11 cellular contexts compared by ENCODE assay signal in the genomic region with DNA sequence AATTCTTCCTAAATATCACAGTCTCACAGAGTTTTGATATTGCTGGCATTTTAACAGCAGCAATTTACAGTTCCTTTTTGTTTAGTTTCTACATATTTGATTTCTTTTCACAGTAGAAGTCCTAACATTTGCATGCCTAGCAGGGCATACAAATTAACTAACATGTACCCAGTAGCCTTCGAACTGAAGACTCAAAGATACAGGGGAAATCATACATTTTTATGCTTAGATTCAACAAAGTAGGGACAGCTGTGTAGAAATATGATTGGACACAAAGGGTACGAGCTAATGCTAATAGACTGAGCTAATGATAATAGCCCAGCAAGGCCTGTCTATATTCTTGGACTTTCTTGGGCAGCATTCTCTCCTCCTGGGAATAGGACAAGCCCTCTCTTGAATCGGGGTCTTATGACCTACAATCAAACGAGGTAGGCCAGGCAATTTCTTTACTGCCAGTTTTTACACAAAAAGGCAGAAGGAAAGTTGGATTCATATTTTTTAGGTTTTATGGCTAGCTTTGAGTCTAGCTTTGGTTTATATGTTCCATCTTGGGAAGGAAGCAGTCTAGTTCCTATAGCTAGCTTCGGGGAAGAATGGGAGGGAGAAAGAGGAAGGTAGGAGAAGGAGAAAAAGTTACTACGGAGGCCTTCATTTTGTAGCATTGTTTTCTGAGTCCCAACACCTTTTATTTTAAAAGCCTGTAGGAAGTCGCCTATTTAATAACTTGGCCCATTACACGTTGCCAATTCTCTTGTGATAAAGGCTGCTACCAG.
DNase-seq lines count a peak whose midpoint lies in the region; ATAC-seq and TF ChIP-seq lines count a peak whose summit lies in the region.
"Had no signal": no experiment of that assay in that cellular context is flagged by ENCODE, and none has a peak within 500 bp of the region (broad histone marks: within the 10 kb centered on the region; RNA-seq: fewer than 3 reads in every experiment).

No MANE protein-coding gene starts in this region.

- H3K36me3 ChIP-seq in osteoblast (ENCODE audit: insufficient read depth, low read length) (no peaks in the 10 kb centered on the region), stomach (no peaks in the 10 kb centered on the region)
- H3K36me3 ChIP-seq: upper lobe of left lung had no signal

- TF ChIP-seq POLR2A in stomach (IDR thresholded peaks at IDR 0.05) = no peak

- H3K9me3 Mint-ChIP-seq in activated CD4-positive, alpha-beta T cell treated with anti-CD3 and anti-CD28 coated beads, Interleukin-2, amount 10 ng/mL, durations not matched to agents 24 days and 14 days = no peaks in the 10 kb centered on the region
- H3K9me3 Mint-ChIP-seq in chondrocyte (ENCODE audit: low read depth) = no peaks in the 10 kb centered on the region

- H3K27me3 ChIP-seq in osteoblast (ENCODE audit: insufficient read depth, low read length) (no peaks in the 10 kb centered on the region), stomach (peaks cover 0 to 91% (median 24%) of the 10 kb centered on the region in 3 donors)
- H3K27me3 ChIP-seq: upper lobe of left lung had no signal

- peak overlapping the region; percentile 64 for H3K4me3 Mint-ChIP-seq in activated CD4-positive, alpha-beta T cell treated with anti-CD3 and anti-CD28 coated beads, Interleukin-2, amount 10 ng/mL, durations not matched to agents 24 days and 14 days
- H3K4me3 Mint-ChIP-seq in chondrocyte (ENCODE audit: unreplicated experiment) = peak overlapping the region; percentile 23

- ATAC-seq in GM19463 (IDR thresholded peaks at IDR 0.05; ENCODE audit: unreplicated experiment) = no peak

- peak overlapping the region; percentile 82 for H3K27ac Mint-ChIP-seq in activated CD4-positive, alpha-beta T cell treated with anti-CD3 and anti-CD28 coated beads, Interleukin-2, amount 10 ng/mL, durations not matched to agents 24 days and 14 days
- H3K27ac Mint-ChIP-seq in chondrocyte (ENCODE audit: unreplicated experiment) = peak overlapping the region; percentile 14

- TF ChIP-seq EP300 in stomach (IDR thresholded peaks at IDR 0.05) = no peak

- H3K27ac ChIP-seq in osteoblast (ENCODE audit: low read depth, low read length) = peak overlapping the region; percentile 98
- peak overlapping the region in 1 of 5 donors; percentile 97 for H3K27ac ChIP-seq in stomach

- no peaks in the 10 kb centered on the region for H3K79me2 ChIP-seq in osteoblast (ENCODE audit: insufficient read depth, low read length)

- peaks cover 5% of the 10 kb centered on the region for H3K36me3 Mint-ChIP-seq in activated CD4-positive, alpha-beta T cell treated with anti-CD3 and anti-CD28 coated beads, Interleukin-2, amount 10 ng/mL, durations not matched to agents 24 days and 14 days (ENCODE audit: low read depth)
- H3K36me3 Mint-ChIP-seq in chondrocyte (ENCODE audit: low read depth) = no peaks in the 10 kb centered on the region

- 65 to 73% (median 68%) methylated on average over 8 of the region's 8 CpGs for WGBS in stomach, 5 donors

- no peaks in the 10 kb centered on the region for H4K20me1 ChIP-seq in osteoblast (ENCODE audit: insufficient read depth, low read length)

- H3K4me2 ChIP-seq in osteoblast (ENCODE audit: insufficient read depth, low read length) = no peak overlapping the region

- DNase-seq in activated CD4-positive, alpha-beta T cell treated with anti-CD3 and anti-CD28 coated beads, Interleukin-2, amount 10 ng/mL, durations not matched to agents 24 days and 14 days = no peak
- DNase-seq in activated CD4-positive, alpha-beta T cell treated with anti-CD3 and anti-CD28 coated beads for 4 hours = no peak
- DNase-seq in NAMALWA (ENCODE audit: low spot score) (peak; percentile 62), chondrocyte (ENCODE audit: low spot score) (no peak), osteoblast (ENCODE audit: insufficient read length, low spot score, missing footprints) (no peak), stomach (no peak), hepatic stellate cell (ENCODE audit: low spot score) (no peak)
- DNase-seq: occipital lobe, SIG-M5, upper lobe of left lung had no signal

- intact Hi-C loops in activated CD4-positive, alpha-beta T cell treated with anti-CD3 and anti-CD28 coated beads, Interleukin-2, amount 10 ng/mL, durations not matched to agents 24 days and 14 days (cut with micrococcal nuclease) = no loop called here
- intact Hi-C loops in stomach (cut with DNase I; ENCODE audit: low total_unique reads) = no loop called here

- H3K4me3 ChIP-seq in osteoblast (ENCODE audit: insufficient read depth, low read length) (no peak overlapping the region), stomach (no peak overlapping the region)

- H3K4me1 ChIP-seq in osteoblast (ENCODE audit: insufficient read depth, low read length) (peaks cover 24% of the 10 kb centered on the region), stomach (peaks cover 0 to 36% (median 7%) of the 10 kb centered on the region in 4 donors)

- H2AFZ ChIP-seq in osteoblast (ENCODE audit: low read length) = no peak overlapping the region

- H3K4me1 Mint-ChIP-seq in activated CD4-positive, alpha-beta T cell treated with anti-CD3 and anti-CD28 coated beads, Interleukin-2, amount 10 ng/mL, durations not matched to agents 24 days and 14 days = peaks cover 39% of the 10 kb centered on the region
- peaks cover 24% of the 10 kb centered on the region for H3K4me1 Mint-ChIP-seq in chondrocyte (ENCODE audit: low read depth)

- peaks cover 4% of the 10 kb centered on the region for H3K27me3 Mint-ChIP-seq in activated CD4-positive, alpha-beta T cell treated with anti-CD3 and anti-CD28 coated beads, Interleukin-2, amount 10 ng/mL, durations not matched to agents 24 days and 14 days
- no peaks in the 10 kb centered on the region for H3K27me3 Mint-ChIP-seq in chondrocyte (ENCODE audit: low read depth)

- H3K9me3 ChIP-seq in osteoblast (ENCODE audit: low read depth, low read length) (no peaks in the 10 kb centered on the region), stomach (no peaks in the 10 kb centered on the region)

- TF ChIP-seq CTCF in chondrocyte (IDR thresholded peaks at IDR 0.05) (no peak), osteoblast (IDR thresholded peaks at IDR 0.05; ENCODE audit: extremely low read depth, low read depth, low read length) (no peak), stomach (IDR thresholded peaks at IDR 0.05) (no peak)
